21 cellular contexts compared by ENCODE assay signal in the genomic region with DNA sequence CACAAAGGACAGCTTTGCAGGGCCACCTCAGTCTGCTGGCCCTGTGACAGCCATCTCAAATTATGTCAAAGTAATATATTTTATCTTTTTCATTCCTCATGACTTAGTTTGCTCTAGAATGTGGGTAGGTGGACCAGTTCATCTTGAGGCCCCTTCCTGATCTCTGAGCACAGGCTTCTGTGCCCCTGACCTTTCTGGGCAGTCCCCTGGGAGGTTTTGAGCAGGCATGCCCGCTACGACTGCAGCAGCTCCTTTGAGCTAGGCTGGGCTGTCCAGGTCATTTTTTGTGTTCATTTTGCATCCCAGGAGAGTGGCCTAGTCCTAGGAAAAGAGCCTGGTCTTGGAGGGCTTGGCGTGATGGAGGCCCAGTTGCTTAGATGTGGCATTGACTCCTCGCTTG. TPM values are rescaled to one million over a fixed set of nuclear protein-coding genes. Genes with fewer than 3 reads are reported as not detected.
DNase-seq lines count a peak whose midpoint lies in the region; ATAC-seq and TF ChIP-seq lines count a peak whose summit lies in the region.
"Had no signal": no experiment of that assay in that cellular context is flagged by ENCODE, and none has a peak within 500 bp of the region (broad histone marks: within the 10 kb centered on the region; RNA-seq: fewer than 3 reads in every experiment).

No MANE protein-coding gene starts in this region.

- H4K20me1 ChIP-seq in Karpas-422 (ENCODE audit: insufficient read depth, low read depth, low read length), result no peaks in the 10 kb centered on the region

- H2AFZ ChIP-seq in Karpas-422 (ENCODE audit: low read length), result no peak overlapping the region

- H3K4me1 ChIP-seq in Karpas-422 (ENCODE audit: low read length) (peaks cover 18% of the 10 kb centered on the region), right atrium auricular region (no peaks in the 10 kb centered on the region)
- H3K4me1 ChIP-seq: sigmoid colon, uterus had no signal

- ATAC-seq in activated T-cell treated with anti-CD3 and anti-CD28 coated beads, Interleukin-2, amount 50 U/mL, for 72 hours (replicated peaks in 1 of 2), result no peak
- ATAC-seq in activated B cell treated with CpG ODN at 0.5 μM for 24 hours (ENCODE audit: low read depth) (peak; percentile 28), SK-N-SH treated with all-trans-retinoic acid at 6 μM for 48 hours (no peak)
- ATAC-seq in central memory CD8-positive, alpha-beta T cell (replicated peaks; ENCODE audit: extremely low read depth, poor library complexity, severe bottlenecking), result no peak
- peak; percentile 42 for ATAC-seq in stimulated activated naive CD8-positive, alpha-beta T cell treated with anti-CD3 and anti-CD28 coated beads, Interleukin-15, Interleukin-2, amounts not matched to agents 100 U/mL and 50 U/mL, for 24 hours
- ATAC-seq: left colon had no signal

- H3K4me2 ChIP-seq in Karpas-422 (ENCODE audit: low read depth, low read length, poor library complexity, severe bottlenecking), result no peak overlapping the region

- TF ChIP-seq CTCF in activated B cell treated with CpG ODN at 0.5 μM for 24 hours (IDR thresholded peaks at IDR 0.05) (no peak), right atrium auricular region (IDR thresholded peaks at IDR 0.05) (no peak)

- peaks cover 34 to 74% of the 10 kb centered on the region in 2 donors for H3K36me3 Mint-ChIP-seq in activated T-cell treated with anti-CD3 and anti-CD28 coated beads, Interleukin-2, amount 50 U/mL, for 72 hours (ENCODE audit: insufficient read depth in 2 of 2)
- H3K36me3 Mint-ChIP-seq in activated B cell treated with CpG ODN at 0.5 μM for 24 hours (ENCODE audit: low read depth), result peaks cover 91% of the 10 kb centered on the region
- H3K36me3 Mint-ChIP-seq in central memory CD8-positive, alpha-beta T cell (ENCODE audit: insufficient read depth), result peaks cover 60% of the 10 kb centered on the region

- peaks cover 100% of the 10 kb centered on the region for H3K4me1 Mint-ChIP-seq in activated T-cell treated with anti-CD3 and anti-CD28 coated beads, Interleukin-2, amount 50 U/mL, for 72 hours (ENCODE audit: low read depth)
- H3K4me1 Mint-ChIP-seq in activated B cell treated with CpG ODN at 0.5 μM for 24 hours, result peaks cover 96% of the 10 kb centered on the region
- peaks cover 90% of the 10 kb centered on the region for H3K4me1 Mint-ChIP-seq in central memory CD8-positive, alpha-beta T cell

- H3K4me3 Mint-ChIP-seq in activated T-cell treated with anti-CD3 and anti-CD28 coated beads, Interleukin-2, amount 50 U/mL, for 72 hours, result peak overlapping the region; percentile 92 to 93
- no peak overlapping the region for H3K4me3 Mint-ChIP-seq in activated B cell treated with CpG ODN at 0.5 μM for 24 hours
- peak overlapping the region; percentile 95 for H3K4me3 Mint-ChIP-seq in central memory CD8-positive, alpha-beta T cell
- H3K4me3 Mint-ChIP-seq: CD14-positive monocyte, nephron had no signal

- H3K9me3 ChIP-seq in Karpas-422 (ENCODE audit: low read length) (no peaks in the 10 kb centered on the region), right atrium auricular region (no peaks in the 10 kb centered on the region)
- H3K9me3 ChIP-seq: sigmoid colon, uterus had no signal

- peaks cover 76% of the 10 kb centered on the region for H3K79me2 ChIP-seq in Karpas-422 (ENCODE audit: low read length)

- no peak overlapping the region for H3K9ac ChIP-seq in Karpas-422 (ENCODE audit: low read length)

- no peak for DNase-seq in activated T-cell treated with anti-CD3 and anti-CD28 coated beads, Interleukin-2, amount 50 U/mL, for 72 hours
- DNase-seq in activated T-cell treated with anti-CD3 and anti-CD28 coated beads for 4 hours (no peak), activated B cell treated with CpG ODN at 0.5 μM for 24 hours (no peak), Karpas-422 (no peak), right atrium auricular region (ENCODE audit: low spot score) (no peak)
- no peak for DNase-seq in central memory CD8-positive, alpha-beta T cell (ENCODE audit: low spot score in 2 of 2)
- no peak for DNase-seq in stimulated activated naive CD8-positive, alpha-beta T cell treated with anti-CD3 and anti-CD28 coated beads, Interleukin-15, Interleukin-2, amounts not matched to agents 100 U/mL and 50 U/mL, for 24 hours
- DNase-seq: ACHN; activated CD4-positive, alpha-beta T cell treated with anti-CD3 and anti-CD28 coated beads, Interleukin-2, amount 50 U/mL, for 48 hours; DMS153; H7; left colon; NCI-H1417; NCI-H2081 treated with DMSO at 0.1 percent for 48 hours; Right ventricle myocardium superior; sigmoid colon; SW 1271; uterus had no signal

- no peaks in the 10 kb centered on the region for H3K9me2 ChIP-seq in Karpas-422 (replicated peaks; ENCODE audit: insufficient read depth, low read length)

- H3K9me3 Mint-ChIP-seq in activated T-cell treated with anti-CD3 and anti-CD28 coated beads, Interleukin-2, amount 50 U/mL, for 72 hours, result no peaks in the 10 kb centered on the region
- no peaks in the 10 kb centered on the region for H3K9me3 Mint-ChIP-seq in activated B cell treated with CpG ODN at 0.5 μM for 24 hours
- H3K9me3 Mint-ChIP-seq in central memory CD8-positive, alpha-beta T cell, result no peaks in the 10 kb centered on the region
- H3K9me3 Mint-ChIP-seq: nephron had no signal

- H3K4me3 ChIP-seq in Karpas-422 (ENCODE audit: low read length) (no peak overlapping the region), right atrium auricular region (no peak overlapping the region)
- H3K4me3 ChIP-seq: sigmoid colon, uterus had no signal

- H3K27ac Mint-ChIP-seq in activated T-cell treated with anti-CD3 and anti-CD28 coated beads, Interleukin-2, amount 50 U/mL, for 72 hours, result peak overlapping the region; percentile 97
- peak overlapping the region; percentile 69 for H3K27ac Mint-ChIP-seq in activated B cell treated with CpG ODN at 0.5 μM for 24 hours
- peak overlapping the region; percentile 68 for H3K27ac Mint-ChIP-seq in central memory CD8-positive, alpha-beta T cell (ENCODE audit: low read depth)

- H3K27me3 ChIP-seq in Karpas-422 (ENCODE audit: low read length) (no peaks in the 10 kb centered on the region), right atrium auricular region (no peaks in the 10 kb centered on the region)
- H3K27me3 ChIP-seq: sigmoid colon, uterus had no signal

- intact Hi-C loops in activated B cell treated with CpG ODN at 0.5 μM for 24 hours (cut with micrococcal nuclease), result no loop called here

- H3K36me3 ChIP-seq in Karpas-422 (ENCODE audit: insufficient read depth, low read length) (no peaks in the 10 kb centered on the region), right atrium auricular region (no peaks in the 10 kb centered on the region)
- H3K36me3 ChIP-seq: sigmoid colon, uterus had no signal

- no peak overlapping the region for H3K27ac ChIP-seq in Karpas-422 (ENCODE audit: low read length)
- H3K27ac ChIP-seq in right atrium auricular region, result no peak overlapping the region
- H3K27ac ChIP-seq: sigmoid colon, uterus had no signal

- POLR2A ChIA-PET in activated B cell treated with CpG ODN at 0.5 μM for 24 hours (lab: Charles Lee), result interaction anchor here (0.7 to 1.0 kb wide), 3 partner anchors 9 to 1374 kb away, joined by 3 to 5 read pairs (median 3); no protein-coding TSS in a partner anchor

- no peaks in the 10 kb centered on the region for H3K27me3 Mint-ChIP-seq in activated T-cell treated with anti-CD3 and anti-CD28 coated beads, Interleukin-2, amount 50 U/mL, for 72 hours (ENCODE audit: low read depth)
- no peaks in the 10 kb centered on the region for H3K27me3 Mint-ChIP-seq in activated B cell treated with CpG ODN at 0.5 μM for 24 hours
- H3K27me3 Mint-ChIP-seq in central memory CD8-positive, alpha-beta T cell, result no peaks in the 10 kb centered on the region

- CTCF ChIA-PET in activated B cell treated with CpG ODN at 0.5 μM for 24 hours (lab: Charles Lee), result interaction anchor here (1.1 kb wide), 1 partner anchor 11 kb away, joined by 4 read pairs; no protein-coding TSS in a partner anchor

TF ChIP-seq in SK-N-SH treated with all-trans-retinoic acid at 6 μM for 48 hours, 23 proteins besides CTCF, POLR2A, EP300 and RAD21:
- TF ChIP-seq RARB (CRISPR knock-in tag; IDR thresholded peaks at IDR 0.05) (no peak), TCF4 (CRISPR knock-in tag; IDR thresholded peaks at IDR 0.05; ENCODE audit: borderline replicate concordance) (no peak), ISL1 (CRISPR knock-in tag; IDR thresholded peaks at IDR 0.05) (no peak)

RNA-seq across cellular contexts. Expression of a gene that starts 42.7 kb away (rescaled TPM):
- 100 to 1,000 TPM; 129 to 158 TPM for total RNA-seq in activated T-cell treated with anti-CD3 and anti-CD28 coated beads, Interleukin-2, amount 50 U/mL, for 72 hours
- 61.2 and 65.4 TPM in 2 replicates for total RNA-seq in activated B cell treated with CpG ODN at 0.5 μM for 24 hours
- 51.8 and 106 TPM in 2 replicates for total RNA-seq in Karpas-422 (2014; rRNA removed; shearing (Covaris generic); ENCODE audit: low replicate concordance)
- 10 to 100 TPM; 21.7 to 30.4 TPM for total RNA-seq in right atrium auricular region

Comparison
In these comparisons a context has a peak if more than half of its experiments do, and no peak if none do; other contexts are left out.
1. ATAC-seq: peak in activated B cell treated with CpG ODN at 0.5 μM for 24 hours (single experiment) and stimulated activated naive CD8-positive, alpha-beta T cell treated with anti-CD3 and anti-CD28 coated beads, Interleukin-15, Interleukin-2, amounts not matched to agents 100 U/mL and 50 U/mL, for 24 hours (single experiment); none in activated T-cell treated with anti-CD3 and anti-CD28 coated beads, Interleukin-2, amount 50 U/mL, for 72 hours (0 of 2), central memory CD8-positive, alpha-beta T cell (single experiment) and SK-N-SH treated with all-trans-retinoic acid at 6 μM for 48 hours (single experiment).
2. Peak in every context shown above with its lines, with median percentiles within 50 percentile points of each other: H3K27ac Mint-ChIP-seq.